In genomic region chr19:664913-665443, GRCh38 we compare ENCODE assay signal across 8 cellular contexts. TPM values are rescaled to one million over a fixed set of nuclear protein-coding genes. Genes with fewer than 3 reads are reported as not detected.
DNase-seq lines count a peak whose midpoint lies in the region; ATAC-seq and TF ChIP-seq lines count a peak whose summit lies in the region.

No MANE protein-coding gene starts in this region.

- H3K27ac ChIP-seq in CD4-positive, alpha-beta T cell (ENCODE audit: low read depth, low read length), result no peak overlapping the region
- H3K27ac ChIP-seq in OCI-LY3 (ENCODE audit: low read length), result no peak overlapping the region
- peak overlapping the region; percentile 10 to 46 (median 20) for H3K27ac ChIP-seq in esophagus muscularis mucosa (replicated peaks in 1 of 4)

- peaks cover 20% of the 10 kb centered on the region for H4K20me1 ChIP-seq in OCI-LY3 (ENCODE audit: insufficient read depth, low read length)

- no peaks in the 10 kb centered on the region for H3K9me3 Mint-ChIP-seq in CD4-positive, alpha-beta T cell
- H3K9me3 Mint-ChIP-seq in IgD-negative memory B cell (peaks cover 0 to 4% (median 0%) of the 10 kb centered on the region in 3 donors), naive B cell (peaks cover 0 to 3% (median 0%) of the 10 kb centered on the region in 7 donors)

- peak overlapping the region; percentile 31; the same call in 1 of the 2 replicates for H3K9ac ChIP-seq in OCI-LY3 (ENCODE audit: low read length)

- CTCF ChIA-PET in CD4-positive, alpha-beta T cell (lab: Charles Lee), result interaction anchor here (0.6 kb wide), 1 partner anchor 1588 kb away, joined by 3 read pairs; no protein-coding TSS in a partner anchor

- 15% methylated on average over 10 of the region's 24 CpGs for WGBS in esophagus muscularis mucosa

- H2AFZ ChIP-seq in OCI-LY3 (ENCODE audit: low read depth, low read length), result peak overlapping the region; percentile 74; the same call in 1 of the 2 replicates

- peaks cover 24% of the 10 kb centered on the region for H3K36me3 Mint-ChIP-seq in CD4-positive, alpha-beta T cell (ENCODE audit: low read depth)
- peaks cover 6% of the 10 kb centered on the region for H3K36me3 Mint-ChIP-seq in IgD-negative memory B cell
- H3K36me3 Mint-ChIP-seq in naive B cell, result no peaks in the 10 kb centered on the region

- H3K4me2 ChIP-seq in OCI-LY3 (ENCODE audit: low read length), result peak overlapping the region; percentile 79

- no peak for TF ChIP-seq POLR2A in esophagus muscularis mucosa (IDR thresholded peaks at IDR 0.05; ENCODE audit: low read depth)

- peaks cover 27% of the 10 kb centered on the region for H3K4me1 Mint-ChIP-seq in CD4-positive, alpha-beta T cell (ENCODE audit: low read depth)
- H3K4me1 Mint-ChIP-seq in IgD-negative memory B cell (peaks cover 7 to 15% (median 8%) of the 10 kb centered on the region in 3 donors), naive B cell (peaks cover 23 to 42% (median 37%) of the 10 kb centered on the region in 3 donors)

- H3K9me3 ChIP-seq in CD4-positive, alpha-beta T cell (ENCODE audit: control insufficient read depth, low read length), result no peaks in the 10 kb centered on the region
- H3K9me3 ChIP-seq in OCI-LY3 (ENCODE audit: insufficient read depth, low read length), result no peaks in the 10 kb centered on the region
- H3K9me3 ChIP-seq in esophagus muscularis mucosa, result no peaks in the 10 kb centered on the region

- H3K79me2 ChIP-seq in OCI-LY3 (ENCODE audit: low read length), result peaks cover 35% of the 10 kb centered on the region

- peak overlapping the region; percentile 95 for H3K27ac Mint-ChIP-seq in CD4-positive, alpha-beta T cell
- peak overlapping the region in 2 of 3 donors; percentile 87 to 100 for H3K27ac Mint-ChIP-seq in IgD-negative memory B cell
- peak overlapping the region in 5 of 6 donors; percentile 39 to 92 (median 75) for H3K27ac Mint-ChIP-seq in naive B cell

- peak; percentile 62 to 84 (median 74) for DNase-seq in CD4-positive, alpha-beta T cell
- peak; percentile 85 for DNase-seq in activated T-cell treated with anti-CD3 and anti-CD28 coated beads, Interleukin-2, amount 50 U/mL, for 1 hour
- DNase-seq in esophagus muscularis mucosa (ENCODE audit: extremely low spot score), result no peak
- peak; percentile 73 for DNase-seq in naive B cell
- DNase-seq in stimulated activated CD8-positive, alpha-beta memory T cell treated with anti-CD3 and anti-CD28 coated beads, Interleukin-7, amount 100 ng/mL, for 4 hours (ENCODE audit: low read depth in 2 of 2), result peak; percentile 61 to 65

- H3K27me3 Mint-ChIP-seq in CD4-positive, alpha-beta T cell, result peaks cover 6% of the 10 kb centered on the region
- H3K27me3 Mint-ChIP-seq in IgD-negative memory B cell (peaks cover 5% of the 10 kb centered on the region), naive B cell (peaks cover 0 to 16% (median 5%) of the 10 kb centered on the region in 3 donors)

- peaks cover 23% of the 10 kb centered on the region for H3K4me1 ChIP-seq in OCI-LY3 (ENCODE audit: low read length)
- peaks cover 38 to 48% (median 46%) of the 10 kb centered on the region in 4 donors for H3K4me1 ChIP-seq in esophagus muscularis mucosa

- peak; percentile 5 for ATAC-seq in CD4-positive, alpha-beta T cell (ENCODE audit: poor library complexity)
- peak; percentile 10 to 15 for ATAC-seq in naive B cell (ENCODE audit: low read depth in 2 of 2)
- ATAC-seq in HG03460 (IDR thresholded peaks at IDR 0.05; ENCODE audit: unreplicated experiment), result no peak

- no peak for TF ChIP-seq EP300 in esophagus muscularis mucosa (IDR thresholded peaks at IDR 0.05)

- peak overlapping the region; percentile 62 for H3K4me3 ChIP-seq in OCI-LY3 (ENCODE audit: low read length)
- H3K4me3 ChIP-seq in esophagus muscularis mucosa, result peak overlapping the region; percentile 26 to 51 (median 41)

- POLR2A ChIA-PET in CD4-positive, alpha-beta T cell (lab: Charles Lee), result no interaction called here

- peak overlapping the region; percentile 93 for H3K4me3 Mint-ChIP-seq in CD4-positive, alpha-beta T cell
- peak overlapping the region; percentile 12 to 94 (median 54) for H3K4me3 Mint-ChIP-seq in IgD-negative memory B cell
- H3K4me3 Mint-ChIP-seq in naive B cell, result peak overlapping the region; percentile 60 to 97 (median 76)

- H3K36me3 ChIP-seq in OCI-LY3 (replicated peaks; ENCODE audit: low read depth, low read length) (no peaks in the 10 kb centered on the region), esophagus muscularis mucosa (no peaks in the 10 kb centered on the region)

- TF ChIP-seq CTCF in CD4-positive, alpha-beta T cell (IDR thresholded peaks at IDR 0.05), result peak; percentile 92
- peak; percentile 96 for TF ChIP-seq CTCF in OCI-LY3 (IDR thresholded peaks at IDR 0.05; ENCODE audit: low read depth, low read length)
- peak; percentile 92 to 99 (median 97) for TF ChIP-seq CTCF in esophagus muscularis mucosa (IDR thresholded peaks at IDR 0.05)

- intact Hi-C loops in CD4-positive, alpha-beta T cell (cut with DNase I, micrococcal nuclease), result loop anchor here (1.0 to 5.0 kb wide), 4 partner anchors 69 to 132 kb away; partner anchors contain the start of genes BSG (in 1 of the 2), HCN2 (in 1 of the 2) and PTBP1 (in 1 of the 2)
- intact Hi-C loops in esophagus muscularis mucosa (cut with DNase I), result loop anchor here (1.0 to 5.0 kb wide), 2 partner anchors 69 to 197 kb away; no protein-coding TSS in a partner anchor

- H3K27me3 ChIP-seq in CD4-positive, alpha-beta T cell (ENCODE audit: control insufficient read depth, insufficient read depth, low read length), result no peaks in the 10 kb centered on the region
- no peaks in the 10 kb centered on the region for H3K27me3 ChIP-seq in OCI-LY3 (ENCODE audit: low read depth, low read length)
- H3K27me3 ChIP-seq in esophagus muscularis mucosa, result no peaks in the 10 kb centered on the region

RNA-seq across cellular contexts. Expression of gene RNF126, which starts 2.0 kb away (rescaled TPM):
- 100 to 1,000 TPM; 112 to 119 TPM for total RNA-seq in CD4-positive, alpha-beta T cell
- polyA plus RNA-seq in IgD-negative memory B cell (108 TPM), naive B cell (ENCODE audit: low read depth in 6 of 6) (10 to 100 TPM; 51.0 to 72.4 (median 59.1) TPM)
- total RNA-seq in esophagus muscularis mucosa, result 10 to 100 TPM; 41.5 to 63.5 (median 62.3) TPM

RNA-seq across cellular contexts. Expression of gene FSTL3, which starts 11.2 kb away (rescaled TPM):
- total RNA-seq in CD4-positive, alpha-beta T cell, result 1 to 10 TPM; 2.2 to 3.4 TPM
- polyA plus RNA-seq in IgD-negative memory B cell, result 1.7 TPM
- total RNA-seq in esophagus muscularis mucosa, result 100 to 1,000 TPM; 115 to 226 (median 217) TPM
- 1 to 10 TPM in 4 of 6 donors, under 1 TPM in 1, not detected in 1; 0.77 to 3.6 (median 2.8) TPM for polyA plus RNA-seq in naive B cell (ENCODE audit: low read depth in 6 of 6)

RNA-seq across cellular contexts. Expression of gene FGF22, which starts 25.3 kb away (rescaled TPM):
- total RNA-seq in CD4-positive, alpha-beta T cell, result under 1 TPM; 0.42 to 0.49 TPM
- polyA plus RNA-seq in IgD-negative memory B cell, result not detected
- 1 to 10 TPM in 2 of 4 donors, under 1 TPM in 2; 0.50 to 2.1 (median 1.4) TPM for total RNA-seq in esophagus muscularis mucosa
- polyA plus RNA-seq in naive B cell (ENCODE audit: low read depth in 6 of 6), result not detected

RNA-seq across cellular contexts. Expression of gene PRSS57, which starts 30.3 kb away (rescaled TPM):
- total RNA-seq in CD4-positive, alpha-beta T cell, result not detected
- polyA plus RNA-seq in IgD-negative memory B cell (not detected), naive B cell (ENCODE audit: low read depth in 6 of 6) (not detected)
- under 1 TPM in 1 of 4 donors, not detected in 3; 0.34 TPM for total RNA-seq in esophagus muscularis mucosa

RNA-seq across cellular contexts. Expression of gene POLRMT, which starts 31.6 kb away (rescaled TPM):
- total RNA-seq in CD4-positive, alpha-beta T cell, result 10 to 100 TPM; 54.4 to 56.2 TPM
- polyA plus RNA-seq in IgD-negative memory B cell, result 41.9 TPM
- 10 to 100 TPM; 20.8 to 40.7 (median 30.4) TPM for total RNA-seq in esophagus muscularis mucosa
- polyA plus RNA-seq in naive B cell (ENCODE audit: low read depth in 6 of 6), result 10 to 100 TPM; 12.1 to 56.8 (median 34.4) TPM

Comparison
In these comparisons a context has a peak if more than half of its experiments do, and no peak if none do; other contexts are left out.
1. H3K27ac ChIP-seq: peak in esophagus muscularis mucosa (4 of 4); none in CD4-positive, alpha-beta T cell (single experiment) and OCI-LY3 (single experiment).
2. RNA of gene FSTL3, which starts 11.2 kb away (total RNA-seq): 115 to 226 TPM in esophagus muscularis mucosa; 2.2 to 3.4 TPM in CD4-positive, alpha-beta T cell; every median in the first group is over 10 times any median in the second.
3. Peak in every context shown above with its lines, with median percentiles within 50 percentile points of each other: H3K27ac Mint-ChIP-seq, H3K4me3 Mint-ChIP-seq and CTCF ChIP-seq.